In genomic region chr20:33664085-33664761, GRCh38 we compare ENCODE assay signal across 10 cellular contexts. TPM values are rescaled to one million over a fixed set of nuclear protein-coding genes. Genes with fewer than 3 reads are reported as not detected.
A peak's percentile ranks its signal among the peaks of the same experiment; 100 is the strongest.
DNase-seq lines count a peak whose midpoint lies in the region; ATAC-seq, FAIRE-seq and TF ChIP-seq lines count a peak whose summit lies in the region.
"Had no signal": no experiment of that assay in that cellular context is flagged by ENCODE, and none has a peak within 500 bp of the region (broad histone marks: within the 10 kb centered on the region; RNA-seq: fewer than 3 reads in every experiment).

No MANE protein-coding gene starts in this region.

- no peaks in the 10 kb centered on the region for H3K27me3 ChIP-seq in fibroblast of lung (ENCODE audit: control insufficient read depth, insufficient read depth, low read length)
- no peaks in the 10 kb centered on the region for H3K27me3 ChIP-seq in skeletal muscle satellite cell (ENCODE audit: control insufficient read depth, insufficient read depth, low read length)

- FAIRE-seq in GM12891 (lab: Jason Lieb, UNC) = no peak

- H3K4me3 ChIP-seq in SK-N-MC (peak overlapping the region; percentile 97), fibroblast of lung (replicated peaks in 1 of 4; ENCODE audit: control extremely low read depth in 1 of 4, insufficient read depth in 1 of 4, low read depth in 3 of 4, low read length in 4 of 4) (peak overlapping the region; percentile 61 to 92 (median 76)), skeletal muscle satellite cell (ENCODE audit: low read length) (peak overlapping the region; percentile 83)

- no peak for TF ChIP-seq POLR2A in GM12891 (IDR thresholded peaks at IDR 0.05; ENCODE audit: low read depth, low read length)

- H3K9ac ChIP-seq in SK-N-MC (ENCODE audit: insufficient read length) (peak overlapping the region; percentile 79), fibroblast of lung (ENCODE audit: insufficient read depth, low read length) (peak overlapping the region; percentile 81), skeletal muscle satellite cell (ENCODE audit: low read depth, low read length) (peak overlapping the region; percentile 92)

- H3K4me2 ChIP-seq in fibroblast of lung (ENCODE audit: extremely low read depth, insufficient read depth, low read length) (peak overlapping the region; percentile 91), skeletal muscle satellite cell (ENCODE audit: low read length) (peak overlapping the region; percentile 100)

- no peaks in the 10 kb centered on the region for H3K79me2 ChIP-seq in fibroblast of lung (ENCODE audit: control insufficient read depth, insufficient read depth, low read length)

- H3K4me1 ChIP-seq in fibroblast of lung (ENCODE audit: control insufficient read depth, extremely low read depth, insufficient read depth, low read length) (peaks cover 20% of the 10 kb centered on the region), skeletal muscle satellite cell (ENCODE audit: control insufficient read depth, insufficient read depth, low read length) (peaks cover 39% of the 10 kb centered on the region)

- H4K20me1 ChIP-seq in fibroblast of lung (ENCODE audit: control insufficient read depth, extremely low read depth, insufficient read depth, low read length) = no peaks in the 10 kb centered on the region

- no peak for ATAC-seq in GM18867 (IDR thresholded peaks at IDR 0.05; ENCODE audit: unreplicated experiment)

- peak overlapping the region; percentile 35 for H2AFZ ChIP-seq in fibroblast of lung (ENCODE audit: low read length)

- peak overlapping the region; percentile 56; the same call in 1 of the 2 replicates for H3K27ac ChIP-seq in SK-N-MC
- peak overlapping the region; percentile 89 for H3K27ac ChIP-seq in fibroblast of lung (ENCODE audit: insufficient read depth, low read length)

- TF ChIP-seq CTCF in fibroblast of lung (conservative IDR thresholded peaks at IDR 0.05 in 1 of 2, IDR thresholded peaks at IDR 0.05 in 1 of 2; ENCODE audit: low read depth in 1 of 2, low read length in 2 of 2) (no peak), GM13977 (IDR thresholded peaks at IDR 0.05; ENCODE audit: extremely low read depth, insufficient read depth, missing control alignments) (no peak)

- H3K9me3 ChIP-seq in SK-N-MC (ENCODE audit: low read depth, low read length) = no peaks in the 10 kb centered on the region
- no peaks in the 10 kb centered on the region for H3K9me3 ChIP-seq in fibroblast of lung (ENCODE audit: control insufficient read depth, insufficient read depth, low read depth, low read length)
- H3K9me3 ChIP-seq in skeletal muscle satellite cell (replicated peaks; ENCODE audit: low read length) = no peaks in the 10 kb centered on the region

- DNase-seq in GM12891 (ENCODE audit: insufficient read length, low spot score) (peak; percentile 23), SK-N-MC (ENCODE audit: low read depth, low spot score) (no peak), fibroblast of lung (ENCODE audit: low read depth in 2 of 2) (no peak), NCI-H2196 treated with DMSO at 0.1 percent for 48 hours (lab: John Stamatoyannopoulos, UW; ENCODE audit: unreplicated experiment) (no peak), GM13977 (ENCODE audit: low spot score) (no peak)
- DNase-seq in effector CD4-positive, alpha-beta T cell = no peak

- H3K36me3 ChIP-seq in SK-N-MC (ENCODE audit: insufficient read depth, low read length) = peaks cover 7% of the 10 kb centered on the region
- H3K36me3 ChIP-seq in fibroblast of lung (ENCODE audit: control insufficient read depth, insufficient read depth, low read length) = peaks cover 2% of the 10 kb centered on the region
- H3K36me3 ChIP-seq in skeletal muscle satellite cell (ENCODE audit: insufficient read depth, low read length) = peaks cover 11% of the 10 kb centered on the region

- in situ Hi-C loops in GM13977 (cut with MboI; ENCODE audit: low pct_unique_long_range_greater_than_20kb, low sequenced_read_pairs, unreplicated experiment) = no loop called here

TF ChIP-seq in GM12891, 5 proteins besides CTCF, POLR2A, EP300 and RAD21:
- TF ChIP-seq TAF1 (IDR thresholded peaks at IDR 0.05; ENCODE audit: low read depth, low read length) = no peak
- TF ChIP-seq POU2F2 (IDR thresholded peaks at IDR 0.05; ENCODE audit: low read depth, low read length) = no peak
- no peak for TF ChIP-seq SPI1 (IDR thresholded peaks at IDR 0.05; ENCODE audit: low read depth, low read length)
- no peak for TF ChIP-seq PAX5 (IDR thresholded peaks at IDR 0.05; ENCODE audit: insufficient read depth, low read length, severe bottlenecking)
- no peak for TF ChIP-seq POLR2AphosphoS5 (IDR thresholded peaks at IDR 0.05; ENCODE audit: low read depth, low read length)

RNA-seq across cellular contexts. Expression of gene C20orf144, which starts 2.1 kb away (rescaled TPM):
- polyA plus RNA-seq in GM12891 (2012; ENCODE audit: low read depth, missing spikeins) = 0.06 TPM
- under 0.01 and 0.17 TPM in 2 replicates for total RNA-seq in fibroblast of lung
- 0.10 and 0.20 TPM in 2 replicates for polyA plus RNA-seq in fibroblast of lung
- polyA plus RNA-seq in fibroblast of lung (2012) = 0.16 and 0.28 TPM in 2 replicates
- 1.3 TPM in 1 of 2 replicates, not detected in the other for polyA minus RNA-seq in fibroblast of lung (ENCODE audit: low replicate concordance)
- total RNA-seq in skeletal muscle satellite cell (2012; rRNA removed) = 0.22 TPM in 1 of 2 replicates, not detected in the other
- total RNA-seq: renal cortical epithelial cell had no signal

RNA-seq across cellular contexts. Expression of gene ACTL10, which starts 2.5 kb away (rescaled TPM):
- polyA plus RNA-seq in GM12891 (2012; ENCODE audit: low read depth, missing spikeins) = 0.46 TPM
- total RNA-seq in fibroblast of lung = 1.8 and 2.0 TPM in 2 replicates
- polyA plus RNA-seq in fibroblast of lung = 0.26 and 0.32 TPM in 2 replicates
- polyA plus RNA-seq in fibroblast of lung (2012) = 0.97 and 1.2 TPM in 2 replicates
- 0.15 and 0.39 TPM in 2 replicates for polyA minus RNA-seq in fibroblast of lung (ENCODE audit: low replicate concordance)
- 3.5 and 4.2 TPM in 2 replicates for total RNA-seq in skeletal muscle satellite cell (2012; rRNA removed)
- total RNA-seq: M059J had no signal

RNA-seq across cellular contexts. Expression of gene NECAB3, which starts 10.0 kb away (rescaled TPM):
- polyA plus RNA-seq in GM12891 (2012; ENCODE audit: low read depth, missing spikeins) = 6.2 TPM
- 20.5 and 21.6 TPM in 2 replicates for total RNA-seq in fibroblast of lung
- polyA plus RNA-seq in fibroblast of lung = 5.1 and 7.1 TPM in 2 replicates
- polyA plus RNA-seq in fibroblast of lung (2012) = 6.7 and 11.1 TPM in 2 replicates
- polyA minus RNA-seq in fibroblast of lung (ENCODE audit: low replicate concordance) = 7.1 and 25.0 TPM in 2 replicates
- total RNA-seq in skeletal muscle satellite cell (2012; rRNA removed) = 11.4 and 12.7 TPM in 2 replicates

RNA-seq across cellular contexts. Expression of gene E2F1, which starts 22.0 kb away (rescaled TPM):
- 20.6 TPM for polyA plus RNA-seq in GM12891 (2012; ENCODE audit: low read depth, missing spikeins)
- total RNA-seq in fibroblast of lung = 0.51 and 2.1 TPM in 2 replicates
- polyA plus RNA-seq in fibroblast of lung = 3.5 and 9.6 TPM in 2 replicates
- 5.0 and 16.9 TPM in 2 replicates for polyA plus RNA-seq in fibroblast of lung (2012)
- 11.5 and 29.2 TPM in 2 replicates for polyA minus RNA-seq in fibroblast of lung (ENCODE audit: low replicate concordance)
- total RNA-seq in skeletal muscle satellite cell (2012; rRNA removed) = 4.8 and 7.2 TPM in 2 replicates

RNA-seq across cellular contexts. Expression of gene PXMP4, which starts 55.9 kb away (rescaled TPM):
- 6.0 TPM for polyA plus RNA-seq in GM12891 (2012; ENCODE audit: low read depth, missing spikeins)
- 4.6 and 6.3 TPM in 2 replicates for total RNA-seq in fibroblast of lung
- polyA plus RNA-seq in fibroblast of lung = 4.1 and 5.2 TPM in 2 replicates
- 6.6 and 11.0 TPM in 2 replicates for polyA plus RNA-seq in fibroblast of lung (2012)
- polyA minus RNA-seq in fibroblast of lung (ENCODE audit: low replicate concordance) = 22.2 and 24.9 TPM in 2 replicates
- total RNA-seq in skeletal muscle satellite cell (2012; rRNA removed) = 2.8 and 3.9 TPM in 2 replicates
